In genomic region chr3:126412841-126413692, GRCh38 we compare ENCODE assay signal across 1 cellular context.
TF ChIP-seq lines count a peak whose summit lies in the region.

No MANE protein-coding gene starts in this region.

TF ChIP-seq in H1, 55 proteins besides CTCF, POLR2A, EP300 and RAD21:
- TF ChIP-seq E2F6 (IDR thresholded peaks at IDR 0.05): no peak
- TF ChIP-seq SP1 (IDR thresholded peaks at IDR 0.05; ENCODE audit: low read depth, low read length): no peak
- no peak for TF ChIP-seq CHD1 (IDR thresholded peaks at IDR 0.05; ENCODE audit: low read depth, low read length)
- TF ChIP-seq FOSL1 (IDR thresholded peaks at IDR 0.05; ENCODE audit: insufficient read depth, low read depth, low read length): no peak
- TF ChIP-seq JUND (IDR thresholded peaks at IDR 0.05; ENCODE audit: low read length): no peak
- no peak for TF ChIP-seq TEAD4 (IDR thresholded peaks at IDR 0.05; ENCODE audit: low read depth, low read length)
